ENCODE assay signal across 21 cellular contexts in genomic region chr19:10203686-10204085, GRCh38. TPM values are rescaled to one million over a fixed set of nuclear protein-coding genes. Genes with fewer than 3 reads are reported as not detected.
A peak's percentile ranks its signal among the peaks of the same experiment; 100 is the strongest.
DNase-seq lines count a peak whose midpoint lies in the region; ATAC-seq and TF ChIP-seq lines count a peak whose summit lies in the region.
"Had no signal": no experiment of that assay in that cellular context is flagged by ENCODE, and none has a peak within 500 bp of the region (broad histone marks: within the 10 kb centered on the region; RNA-seq: fewer than 3 reads in every experiment).

No MANE protein-coding gene starts in this region.

- no peak for DNase-seq in GM23338 (ENCODE audit: low spot score)
- DNase-seq in PC-9: peak in 1 of 2 experiments; percentile 35
- no peak for DNase-seq in T-helper 2 cell treated with Interferon-gamma antibody and Interleukin-4, amounts not matched to agents 5 μg/mL and 100 μg/mL, for 36 hours (ENCODE audit: low spot score)
- DNase-seq in spleen: no peak
- DNase-seq in DMS 273 treated with DMSO at 0.1 percent for 48 hours (lab: John Stamatoyannopoulos, UW): no peak
- DNase-seq: ACHN; BE2C; C1 segment of cervical spinal cord; Caco-2; CD4-positive, CD25-positive, alpha-beta regulatory T cell; CD8-positive, alpha-beta memory T cell; DMS153; DND-41; GOT3; HCEC 1CT; IMR-90; Kasumi-1; KBM-7 had no signal

- no peak overlapping the region for H3K4me2 ChIP-seq in GM23338
- H3K4me2 ChIP-seq in KMS-11: peak overlapping the region; percentile 95
- H3K4me2 ChIP-seq in PC-9: peak overlapping the region; percentile 69

- WGBS in spleen, 5 donors: 87 to 96% (median 91%) methylated on average over 3 of the region's 3 CpGs

- H3K27ac Mint-ChIP-seq in GM23338: no peak overlapping the region
- H3K27ac Mint-ChIP-seq in dendritic cell treated with granulocyte-macrophage colony-stimulating factor and Interleukin-4, amounts not matched to agents 40 ng/mL and 50 ng/mL, for 4 days: peak overlapping the region; percentile 32
- no peak overlapping the region for H3K27ac Mint-ChIP-seq in T-helper 2 cell treated with Interferon-gamma antibody and Interleukin-4, amounts not matched to agents 5 μg/mL and 100 μg/mL, for 36 hours

- no peaks in the 10 kb centered on the region for H4K20me1 ChIP-seq in GM23338 (replicated peaks; ENCODE audit: insufficient read depth)
- no peaks in the 10 kb centered on the region for H4K20me1 ChIP-seq in KMS-11 (ENCODE audit: insufficient read depth)
- no peaks in the 10 kb centered on the region for H4K20me1 ChIP-seq in PC-9 (ENCODE audit: insufficient read depth)

- intact Hi-C loops in PC-9 (cut with micrococcal nuclease; ENCODE audit: unreplicated experiment): no loop called here
- intact Hi-C loops in dendritic cell treated with granulocyte-macrophage colony-stimulating factor and Interleukin-4, amounts not matched to agents 40 ng/mL and 50 ng/mL, for 4 days (cut with micrococcal nuclease): no loop called here
- intact Hi-C loops in spleen (cut with DNase I; ENCODE audit: low total_unique reads): no loop called here

- CTCF ChIA-PET in PC-9 (lab: Charles Lee): interaction anchor here (1.0 kb wide), 1 partner anchor 11 kb away, joined by 17 read pairs; no protein-coding TSS in a partner anchor

- H3K9me3 Mint-ChIP-seq in GM23338: peaks cover 17% of the 10 kb centered on the region
- H3K9me3 Mint-ChIP-seq in dendritic cell treated with granulocyte-macrophage colony-stimulating factor and Interleukin-4, amounts not matched to agents 40 ng/mL and 50 ng/mL, for 4 days: peaks cover 11% of the 10 kb centered on the region
- H3K9me3 Mint-ChIP-seq in T-helper 2 cell treated with Interferon-gamma antibody and Interleukin-4, amounts not matched to agents 5 μg/mL and 100 μg/mL, for 36 hours: peaks cover 10% of the 10 kb centered on the region

- no peak for TF ChIP-seq POLR2A in spleen (IDR thresholded peaks at IDR 0.05)

- H3K27me3 ChIP-seq in GM23338 (ENCODE audit: insufficient read depth) (no peaks in the 10 kb centered on the region), KMS-11 (ENCODE audit: insufficient read depth, low read depth) (no peaks in the 10 kb centered on the region), PC-9 (ENCODE audit: insufficient read depth, low read depth) (no peaks in the 10 kb centered on the region), spleen (replicated peaks in 1 of 7) (no peaks in the 10 kb centered on the region)
- H3K27me3 ChIP-seq: BE2C had no signal

- no TSS peak for BruUV-seq in PC-9 (replicated peaks; lab: Mats Ljungman, UMichigan)

- H3K79me2 ChIP-seq in GM23338 (replicated peaks; ENCODE audit: insufficient read depth) (no peaks in the 10 kb centered on the region), KMS-11 (ENCODE audit: insufficient read depth, low read depth) (no peaks in the 10 kb centered on the region), PC-9 (ENCODE audit: low read depth) (no peaks in the 10 kb centered on the region)

- no peak overlapping the region for H2AFZ ChIP-seq in GM23338
- no peak overlapping the region for H2AFZ ChIP-seq in KMS-11 (ENCODE audit: low read depth)
- no peak overlapping the region for H2AFZ ChIP-seq in PC-9

- H3K9ac ChIP-seq in KMS-11: no peak overlapping the region

- H3K36me3 ChIP-seq in GM23338 (ENCODE audit: insufficient read depth): no peaks in the 10 kb centered on the region
- no peaks in the 10 kb centered on the region for H3K36me3 ChIP-seq in KMS-11 (ENCODE audit: insufficient read depth)
- no peaks in the 10 kb centered on the region for H3K36me3 ChIP-seq in PC-9 (ENCODE audit: low read depth)
- no peaks in the 10 kb centered on the region for H3K36me3 ChIP-seq in spleen
- H3K36me3 ChIP-seq: BE2C had no signal

- no peak for TF ChIP-seq CTCF in GM23338 (conservative IDR thresholded peaks at IDR 0.05; ENCODE audit: low read depth in 2 of 2)
- TF ChIP-seq CTCF in KMS-11 (conservative IDR thresholded peaks at IDR 0.05; ENCODE audit: low read depth, low read length): no peak
- TF ChIP-seq CTCF in PC-9 (conservative IDR thresholded peaks at IDR 0.05): no peak
- no peak for TF ChIP-seq CTCF in spleen (IDR thresholded peaks at IDR 0.05 in 8 of 11, conservative IDR thresholded peaks at IDR 0.05 in 3 of 11)

- peaks cover 11% of the 10 kb centered on the region; the same call in 1 of the 2 replicates for H3K9me3 ChIP-seq in PC-9 (ENCODE audit: insufficient read depth, low read depth)
- peaks cover 0 to 8% (median 5%) of the 10 kb centered on the region in 8 donors for H3K9me3 ChIP-seq in spleen

- H3K9me2 ChIP-seq in GM23338 (ENCODE audit: insufficient read depth) (no peaks in the 10 kb centered on the region), PC-9 (ENCODE audit: insufficient read depth) (no peaks in the 10 kb centered on the region)

- POLR2A ChIA-PET in PC-9 (lab: Charles Lee; ENCODE audit: unreplicated experiment): no interaction called here

- H3K4me1 ChIP-seq in GM23338 (ENCODE audit: insufficient read depth) (no peaks in the 10 kb centered on the region), KMS-11 (ENCODE audit: low read depth, poor library complexity, severe bottlenecking) (peaks cover 79% of the 10 kb centered on the region), PC-9 (replicated peaks; ENCODE audit: insufficient read depth) (peaks cover 35% of the 10 kb centered on the region), spleen (peaks cover 0 to 13% (median 6%) of the 10 kb centered on the region in 6 donors)
- H3K4me1 ChIP-seq: BE2C had no signal

- H3F3A ChIP-seq in GM23338 (replicated peaks; ENCODE audit: low read depth) (no peaks in the 10 kb centered on the region), PC-9 (ENCODE audit: insufficient read depth, low read depth) (peaks cover 45% of the 10 kb centered on the region)

- peaks cover 5% of the 10 kb centered on the region for H3K27me3 Mint-ChIP-seq in GM23338 (ENCODE audit: insufficient read depth, low read depth, poor library complexity)
- no peaks in the 10 kb centered on the region for H3K27me3 Mint-ChIP-seq in dendritic cell treated with granulocyte-macrophage colony-stimulating factor and Interleukin-4, amounts not matched to agents 40 ng/mL and 50 ng/mL, for 4 days
- no peaks in the 10 kb centered on the region for H3K27me3 Mint-ChIP-seq in T-helper 2 cell treated with Interferon-gamma antibody and Interleukin-4, amounts not matched to agents 5 μg/mL and 100 μg/mL, for 36 hours (ENCODE audit: low read depth)
- H3K27me3 Mint-ChIP-seq: CD4-positive, CD25-positive, alpha-beta regulatory T cell; CD8-positive, alpha-beta memory T cell had no signal

- H3K4me1 Mint-ChIP-seq in GM23338: peaks cover 11% of the 10 kb centered on the region; the same call in 2 of the 3 replicates
- H3K4me1 Mint-ChIP-seq in dendritic cell treated with granulocyte-macrophage colony-stimulating factor and Interleukin-4, amounts not matched to agents 40 ng/mL and 50 ng/mL, for 4 days (ENCODE audit: low read depth): peaks cover 70% of the 10 kb centered on the region
- peaks cover 6% of the 10 kb centered on the region for H3K4me1 Mint-ChIP-seq in T-helper 2 cell treated with Interferon-gamma antibody and Interleukin-4, amounts not matched to agents 5 μg/mL and 100 μg/mL, for 36 hours (ENCODE audit: low read depth)

- H3K36me3 Mint-ChIP-seq in GM23338 (ENCODE audit: low read depth): peaks cover 5% of the 10 kb centered on the region; the same call in 1 of the 3 replicates
- peaks cover 15% of the 10 kb centered on the region for H3K36me3 Mint-ChIP-seq in dendritic cell treated with granulocyte-macrophage colony-stimulating factor and Interleukin-4, amounts not matched to agents 40 ng/mL and 50 ng/mL, for 4 days (ENCODE audit: low read depth)
- H3K36me3 Mint-ChIP-seq in T-helper 2 cell treated with Interferon-gamma antibody and Interleukin-4, amounts not matched to agents 5 μg/mL and 100 μg/mL, for 36 hours (ENCODE audit: low read depth): peaks cover 1% of the 10 kb centered on the region

- H3K4me3 ChIP-seq in GM23338 (no peak overlapping the region), KMS-11 (IDR thresholded peaks at IDR 0.05; ENCODE audit: insufficient read depth, low read depth, low read length) (no peak overlapping the region), PC-9 (no peak overlapping the region), spleen (no peak overlapping the region)

- peak; percentile 29; the same call in 1 of the 3 replicates for ATAC-seq in GM23338

- H3K27ac ChIP-seq in GM23338 (ENCODE audit: low read depth) (no peak overlapping the region), KMS-11 (peak overlapping the region; percentile 92), PC-9 (peak overlapping the region; percentile 96), spleen (no peak overlapping the region)
- H3K27ac ChIP-seq: HL-60 had no signal

- H3K4me3 Mint-ChIP-seq in GM23338: no peak overlapping the region
- H3K4me3 Mint-ChIP-seq in dendritic cell treated with granulocyte-macrophage colony-stimulating factor and Interleukin-4, amounts not matched to agents 40 ng/mL and 50 ng/mL, for 4 days: no peak overlapping the region
- H3K4me3 Mint-ChIP-seq in T-helper 2 cell treated with Interferon-gamma antibody and Interleukin-4, amounts not matched to agents 5 μg/mL and 100 μg/mL, for 36 hours: no peak overlapping the region
- H3K4me3 Mint-ChIP-seq: CD4-positive, CD25-positive, alpha-beta regulatory T cell; CD8-positive, alpha-beta memory T cell had no signal

TF ChIP-seq in GM23338, 12 proteins besides CTCF, POLR2A, EP300 and RAD21 (continues in another document):
- TF ChIP-seq STAT1 (IDR thresholded peaks at IDR 0.05; ENCODE audit: unreplicated experiment) (no peak), ZNF114 (CRISPR knock-in tag; IDR thresholded peaks at IDR 0.05) (no peak)

RNA-seq across cellular contexts. Expression of gene DNMT1, which starts 8.9 kb away (rescaled TPM):
- total RNA-seq in GM23338 (2014; rRNA removed; shearing (Covaris generic)): 224 and 238 TPM in 2 replicates
- 589 and 593 TPM in 2 replicates for polyA plus RNA-seq in GM23338 (2016; fragmentation: Nextera tagmentation; extraction: Ambion mirVana)
- total RNA-seq in PC-9 (2021): 111 and 117 TPM in 2 replicates
- 100 to 1,000 TPM in 2 of 7 donors, 10 to 100 TPM in 5; 66.9 to 131 (median 77.2) TPM for total RNA-seq in spleen
- polyA plus RNA-seq in spleen: 10 to 100 TPM; 40.6 to 43.3 (median 41.1) TPM

RNA-seq across cellular contexts. Expression of gene S1PR2, which starts 27.4 kb away (rescaled TPM):
- 13.2 and 13.9 TPM in 2 replicates for total RNA-seq in GM23338 (2014; rRNA removed; shearing (Covaris generic))
- polyA plus RNA-seq in GM23338 (2016; fragmentation: Nextera tagmentation; extraction: Ambion mirVana) (8.9 and 9.2 TPM in 2 replicates), spleen (1 to 10 TPM; 1.4 to 3.0 (median 1.8) TPM)
- total RNA-seq in PC-9 (2021) (6.9 and 7.3 TPM in 2 replicates), spleen (1 to 10 TPM; 1.6 to 6.1 (median 3.6) TPM)

RNA-seq across cellular contexts. Expression of gene MRPL4, which starts 48.3 kb away (rescaled TPM):
- 152 and 171 TPM in 2 replicates for total RNA-seq in GM23338 (2014; rRNA removed; shearing (Covaris generic))
- polyA plus RNA-seq in GM23338 (2016; fragmentation: Nextera tagmentation; extraction: Ambion mirVana) (92.0 and 102 TPM in 2 replicates), spleen (10 to 100 TPM; 31.5 to 60.5 (median 46.0) TPM)
- total RNA-seq in PC-9 (2021) (96.4 and 98.2 TPM in 2 replicates), spleen (10 to 100 TPM; 32.7 to 52.3 (median 37.2) TPM)

Comparison
In these comparisons a context has a peak if more than half of its experiments do, and no peak if none do; other contexts are left out.
1. H3K27ac ChIP-seq: peak in KMS-11 (single experiment) and PC-9 (single experiment); none in GM23338 (single experiment) and spleen (0 of 8).